22 cellular contexts compared by ENCODE assay signal in the genomic region with DNA sequence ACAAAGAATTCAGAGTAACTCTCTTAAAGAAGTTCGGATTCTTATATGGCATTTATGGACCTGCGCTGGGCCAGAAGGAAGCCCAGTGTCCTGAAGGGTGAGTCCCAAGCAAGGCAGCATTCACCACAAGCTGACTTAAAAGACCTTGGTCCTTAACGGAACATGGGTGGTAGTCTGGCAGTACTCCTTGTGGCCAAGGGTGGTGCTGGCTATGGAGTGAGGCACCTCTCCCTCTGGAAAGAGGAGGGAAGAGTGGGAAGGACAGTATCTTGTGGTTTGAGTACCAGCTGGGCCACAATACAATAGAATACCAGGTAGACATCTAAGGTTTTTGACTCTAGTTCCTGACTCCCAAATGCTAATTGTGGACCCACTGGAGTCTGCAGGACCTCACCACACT.
"Had no signal": no experiment of that assay in that cellular context is flagged by ENCODE, and none has a peak within 500 bp of the region (broad histone marks: within the 10 kb centered on the region; RNA-seq: fewer than 3 reads in every experiment).

No MANE protein-coding gene starts in this region.

- H3K27me3 Mint-ChIP-seq: effector memory CD8-positive, alpha-beta T cell; naive thymus-derived CD4-positive, alpha-beta T cell; type B pancreatic cell had no signal

- H3K9ac ChIP-seq: neural progenitor cell had no signal

- H3K36me3 ChIP-seq: neural progenitor cell, prostate gland, right atrium auricular region, sigmoid colon, tibial artery had no signal

- H3K27ac Mint-ChIP-seq: effector memory CD8-positive, alpha-beta T cell; naive thymus-derived CD4-positive, alpha-beta T cell; nephron; neural progenitor cell; stimulated activated effector memory CD8-positive, alpha-beta T cell treated with anti-CD3 and anti-CD28 coated beads, Interleukin-12 subunit alpha, Interleukin-12 subunit beta, amount 100 ng/mL, for 72 hours; type B pancreatic cell had no signal

- ATAC-seq: effector memory CD8-positive, alpha-beta T cell; left lobe of liver; naive thymus-derived CD4-positive, alpha-beta T cell; stimulated activated effector memory CD8-positive, alpha-beta T cell treated with anti-CD3 and anti-CD28 coated beads, Interleukin-12 subunit alpha, Interleukin-12 subunit beta, amount 100 ng/mL, for 72 hours; stimulated activated naive CD8-positive, alpha-beta T cell treated with anti-CD3 and anti-CD28 coated beads, Interleukin-15, Interleukin-2, amounts not matched to agents 100 U/mL and 50 U/mL, for 24 hours had no signal

- H3K4me1 ChIP-seq: neural progenitor cell, prostate gland, right atrium auricular region, sigmoid colon, testis, tibial artery had no signal

- H3K4me3 ChIP-seq: neural progenitor cell, prostate gland, right atrium auricular region, sigmoid colon, testis, tibial artery had no signal

- H3K9me3 ChIP-seq: prostate gland, right atrium auricular region, sigmoid colon, testis, tibial artery had no signal

- H3K4me3 Mint-ChIP-seq: effector memory CD8-positive, alpha-beta T cell; naive thymus-derived CD4-positive, alpha-beta T cell; nephron; neural progenitor cell; stimulated activated effector memory CD8-positive, alpha-beta T cell treated with anti-CD3 and anti-CD28 coated beads, Interleukin-12 subunit alpha, Interleukin-12 subunit beta, amount 100 ng/mL, for 72 hours; type B pancreatic cell had no signal

- H3K4me1 Mint-ChIP-seq: naive thymus-derived CD4-positive, alpha-beta T cell; nephron; neural progenitor cell; stimulated activated effector memory CD8-positive, alpha-beta T cell treated with anti-CD3 and anti-CD28 coated beads, Interleukin-12 subunit alpha, Interleukin-12 subunit beta, amount 100 ng/mL, for 72 hours had no signal

- H3K36me3 Mint-ChIP-seq: naive thymus-derived CD4-positive, alpha-beta T cell; neural progenitor cell; stimulated activated effector memory CD8-positive, alpha-beta T cell treated with anti-CD3 and anti-CD28 coated beads, Interleukin-12 subunit alpha, Interleukin-12 subunit beta, amount 100 ng/mL, for 72 hours; type B pancreatic cell had no signal

- DNase-seq: cortex of kidney; effector memory CD8-positive, alpha-beta T cell; hypothalamus; kidney; mesenchymal stem cell; midbrain; naive thymus-derived CD4-positive, alpha-beta T cell; nucleus accumbens; sigmoid colon; stimulated activated CD4-positive, alpha-beta T cell treated with anti-CD3 and anti-CD28 coated beads, Interleukin-2, amount 100 ng/mL, for 24 hours; stimulated activated CD4-positive, alpha-beta T cell treated with anti-CD3 and anti-CD28 coated beads, Interleukin-4, amount 100 ng/mL, for 24 hours; stimulated activated naive CD8-positive, alpha-beta T cell treated with anti-CD3 and anti-CD28 coated beads, Interleukin-15, Interleukin-2, amounts not matched to agents 100 U/mL and 50 U/mL, for 24 hours; substantia nigra; testis; tibial artery had no signal

- H3K9me3 Mint-ChIP-seq: neural progenitor cell, type B pancreatic cell had no signal

- H3K27me3 ChIP-seq: neural progenitor cell, right atrium auricular region, sigmoid colon, testis, tibial artery had no signal
